15 cellular contexts compared by ENCODE assay signal in the genomic region with DNA sequence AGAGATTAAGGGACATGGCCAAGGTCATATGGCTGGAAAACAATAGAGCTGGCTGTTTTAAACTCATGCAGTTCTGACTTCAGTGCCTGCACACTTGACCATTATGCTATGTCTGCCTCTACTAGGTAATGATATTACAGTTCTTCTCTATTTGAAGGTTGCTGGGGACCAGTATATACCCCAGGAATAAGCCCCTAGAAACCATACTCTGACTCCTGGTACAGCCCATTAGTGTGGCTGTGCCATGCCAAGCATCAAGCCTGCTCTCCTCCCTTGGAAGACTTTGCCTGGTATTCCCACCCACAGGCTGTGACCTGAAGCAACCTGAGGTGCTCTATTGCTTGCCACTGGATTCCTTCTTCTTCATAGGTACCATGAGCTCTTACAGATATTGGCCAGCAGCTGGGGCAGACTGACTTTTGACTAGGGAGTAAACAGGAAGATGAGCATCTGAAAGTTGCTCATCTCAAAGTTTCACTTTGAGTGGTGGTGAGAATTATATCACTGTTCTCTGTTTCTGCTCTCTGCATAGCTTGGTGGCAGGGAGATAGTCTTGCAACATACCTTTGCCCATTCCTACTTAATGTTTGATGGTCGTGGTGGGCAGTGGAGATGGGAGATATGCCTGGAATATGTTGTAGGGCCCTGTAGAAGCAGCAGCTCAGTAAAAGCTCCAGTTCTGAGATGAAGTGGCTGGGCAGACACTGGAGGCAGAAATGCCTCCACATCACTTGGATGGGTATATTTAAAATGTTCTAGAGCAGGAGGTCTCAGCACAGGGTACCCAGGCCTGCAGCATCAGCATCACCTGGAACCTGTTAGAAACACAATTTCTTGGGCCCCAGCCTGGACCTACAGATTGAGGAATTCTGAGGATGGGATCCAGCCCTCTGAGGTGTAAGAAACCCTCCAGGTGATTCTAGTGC.
DNase-seq lines count a peak whose midpoint lies in the region; ATAC-seq and TF ChIP-seq lines count a peak whose summit lies in the region.
"Had no signal": no experiment of that assay in that cellular context is flagged by ENCODE, and none has a peak within 500 bp of the region (broad histone marks: within the 10 kb centered on the region; RNA-seq: fewer than 3 reads in every experiment).

No MANE protein-coding gene starts in this region.

- H3K4me3 ChIP-seq in dorsolateral prefrontal cortex: no peak overlapping the region
- H3K4me3 ChIP-seq: GM23338, heart right ventricle had no signal

- H3K4me1 Mint-ChIP-seq in activated CD4-positive, alpha-beta T cell treated with anti-CD3 and anti-CD28 coated beads for 36 hours: peaks cover 13% of the 10 kb centered on the region
- peaks cover 8% of the 10 kb centered on the region for H3K4me1 Mint-ChIP-seq in activated T-helper 17 cell treated with anti-CD3 and anti-CD28 coated beads, Interleukin-2, amount 50 U/mL, for 72 hours
- no peaks in the 10 kb centered on the region for H3K4me1 Mint-ChIP-seq in glutamatergic neuron (ENCODE audit: low read depth, unreplicated experiment)
- H3K4me1 Mint-ChIP-seq: GM23338 had no signal

- H3K9me3 Mint-ChIP-seq in activated CD4-positive, alpha-beta T cell treated with anti-CD3 and anti-CD28 coated beads for 36 hours (ENCODE audit: low read depth): no peaks in the 10 kb centered on the region
- H3K9me3 Mint-ChIP-seq in activated T-helper 17 cell treated with anti-CD3 and anti-CD28 coated beads, Interleukin-2, amount 50 U/mL, for 72 hours: peaks cover 4% of the 10 kb centered on the region
- peaks cover 6% of the 10 kb centered on the region for H3K9me3 Mint-ChIP-seq in glutamatergic neuron (ENCODE audit: unreplicated experiment)

- no peaks in the 10 kb centered on the region for H3K36me3 Mint-ChIP-seq in activated CD4-positive, alpha-beta T cell treated with anti-CD3 and anti-CD28 coated beads for 36 hours (ENCODE audit: low read depth)
- H3K36me3 Mint-ChIP-seq in activated T-helper 17 cell treated with anti-CD3 and anti-CD28 coated beads, Interleukin-2, amount 50 U/mL, for 72 hours (ENCODE audit: low read depth): no peaks in the 10 kb centered on the region
- peaks cover 5% of the 10 kb centered on the region for H3K36me3 Mint-ChIP-seq in glutamatergic neuron (ENCODE audit: unreplicated experiment)

- peak; percentile 52 for DNase-seq in activated CD4-positive, alpha-beta T cell treated with anti-CD3 and anti-CD28 coated beads for 36 hours
- DNase-seq in activated CD4-positive, alpha-beta T cell treated with anti-CD3 and anti-CD28 coated beads for 1 hour: no peak
- DNase-seq in GM20000 (ENCODE audit: low spot score) (peak; percentile 29), glutamatergic neuron (no peak), dorsolateral prefrontal cortex (no peak)
- DNase-seq: 8988T, activated gamma-delta T cell, DND-41, heart right ventricle, NCI-H748 treated with DMSO at 0.1 percent for 48 hours had no signal

- POLR2A ChIA-PET in activated CD4-positive, alpha-beta T cell treated with anti-CD3 and anti-CD28 coated beads for 36 hours (lab: Charles Lee): no interaction called here

- no peaks in the 10 kb centered on the region for H3K27me3 ChIP-seq in dorsolateral prefrontal cortex
- H3K27me3 ChIP-seq: heart right ventricle had no signal

- H3K27ac ChIP-seq in dorsolateral prefrontal cortex: no peak overlapping the region
- H3K27ac ChIP-seq: heart right ventricle had no signal

- CTCF ChIA-PET in activated CD4-positive, alpha-beta T cell treated with anti-CD3 and anti-CD28 coated beads for 36 hours (lab: Charles Lee): interaction anchor here (0.7 kb wide), 1 partner anchor 20 kb away, joined by 4 read pairs; no protein-coding TSS in a partner anchor

- peaks cover 12% of the 10 kb centered on the region for H3K27me3 Mint-ChIP-seq in activated CD4-positive, alpha-beta T cell treated with anti-CD3 and anti-CD28 coated beads for 36 hours
- H3K27me3 Mint-ChIP-seq in activated T-helper 17 cell treated with anti-CD3 and anti-CD28 coated beads, Interleukin-2, amount 50 U/mL, for 72 hours: peaks cover 3% of the 10 kb centered on the region
- no peaks in the 10 kb centered on the region for H3K27me3 Mint-ChIP-seq in glutamatergic neuron (ENCODE audit: unreplicated experiment)

- H3K4me3 Mint-ChIP-seq in activated CD4-positive, alpha-beta T cell treated with anti-CD3 and anti-CD28 coated beads for 36 hours: no peak overlapping the region
- H3K4me3 Mint-ChIP-seq in activated T-helper 17 cell treated with anti-CD3 and anti-CD28 coated beads, Interleukin-2, amount 50 U/mL, for 72 hours: peak overlapping the region; percentile 19
- H3K4me3 Mint-ChIP-seq in glutamatergic neuron (ENCODE audit: unreplicated experiment): no peak overlapping the region
- H3K4me3 Mint-ChIP-seq: GM23338 had no signal

- no peak for TF ChIP-seq CTCF in GM20000 (IDR thresholded peaks at IDR 0.05; ENCODE audit: extremely low read depth, missing control alignments)
- TF ChIP-seq CTCF in glutamatergic neuron (IDR thresholded peaks at IDR 0.05; ENCODE audit: partially characterized antibody, unreplicated experiment): no peak
- TF ChIP-seq CTCF in dorsolateral prefrontal cortex (IDR thresholded peaks at IDR 0.05 in 54 of 56, conservative IDR thresholded peaks at IDR 0.05 in 2 of 56; ENCODE audit: low read depth in 1 of 56, partially characterized antibody in 56 of 56): peak in 2 of 56 donors; percentile 11 to 29

- H3K27ac Mint-ChIP-seq in activated CD4-positive, alpha-beta T cell treated with anti-CD3 and anti-CD28 coated beads for 36 hours: no peak overlapping the region
- peak overlapping the region; percentile 91 for H3K27ac Mint-ChIP-seq in activated T-helper 17 cell treated with anti-CD3 and anti-CD28 coated beads, Interleukin-2, amount 50 U/mL, for 72 hours
- H3K27ac Mint-ChIP-seq in glutamatergic neuron (ENCODE audit: unreplicated experiment): no peak overlapping the region
- H3K27ac Mint-ChIP-seq: GM23338 had no signal

- intact Hi-C loops in activated CD4-positive, alpha-beta T cell treated with anti-CD3 and anti-CD28 coated beads for 36 hours (cut with DNase I, micrococcal nuclease): loop anchor here in 1 of 2 experiments (2.0 kb wide), 1 partner anchor 632 kb away; no protein-coding TSS in a partner anchor
- intact Hi-C loops in dorsolateral prefrontal cortex (cut with DNase I): loop anchor here in 1 of 2 donors (5.0 kb wide), 1 partner anchor 41 kb away; no protein-coding TSS in a partner anchor

- peak; percentile 98 for ATAC-seq in activated CD4-positive, alpha-beta T cell treated with anti-CD3 and anti-CD28 coated beads for 36 hours
- ATAC-seq in HG03097 (IDR thresholded peaks at IDR 0.05; ENCODE audit: low FRiP score, unreplicated experiment) (peak; percentile 91), GM21447 (IDR thresholded peaks at IDR 0.05; ENCODE audit: unreplicated experiment) (no peak)
- peak; percentile 97 for ATAC-seq in activated T-helper 17 cell treated with anti-CD3 and anti-CD28 coated beads, Interleukin-2, amount 50 U/mL, for 72 hours (replicated peaks)
- ATAC-seq: GM23338, heart right ventricle, sciatic nerve had no signal

Comparison
In these comparisons a context has a peak if more than half of its experiments do, and no peak if none do; other contexts are left out.
1. DNase-seq: peak in activated CD4-positive, alpha-beta T cell treated with anti-CD3 and anti-CD28 coated beads for 36 hours (single experiment) and GM20000 (single experiment); none in activated CD4-positive, alpha-beta T cell treated with anti-CD3 and anti-CD28 coated beads for 1 hour (single experiment), glutamatergic neuron (single experiment) and dorsolateral prefrontal cortex (0 of 10).